Comparison of ENCODE assay signal across 20 cellular contexts in the genomic region with DNA sequence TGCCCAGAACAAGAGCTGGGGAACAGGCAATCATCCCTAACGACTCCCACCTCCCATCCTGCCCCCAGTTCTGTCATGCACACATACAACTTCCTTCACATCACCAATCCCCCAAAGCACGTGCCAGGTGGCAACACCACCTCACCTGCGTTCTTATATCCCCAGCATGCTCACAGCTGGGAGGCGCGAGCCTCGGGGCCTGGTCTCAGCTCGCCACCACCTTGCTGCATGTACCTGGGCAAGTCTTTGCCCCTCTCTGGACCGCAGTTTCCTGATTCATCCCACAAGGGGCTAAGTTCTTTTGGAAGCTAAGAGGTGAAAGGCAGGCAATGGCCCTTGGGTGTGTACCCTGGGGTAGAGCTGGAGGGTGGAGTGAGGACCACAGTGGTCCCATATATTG.
"Had no signal": no experiment of that assay in that cellular context is flagged by ENCODE, and none has a peak within 500 bp of the region (broad histone marks: within the 10 kb centered on the region; RNA-seq: fewer than 3 reads in every experiment).

No MANE protein-coding gene starts in this region.

- H3K27me3 ChIP-seq: SJSA1 had no signal

- DNase-seq: KBM-7, MV-4-11, NCI-H1048, NCI-H1105, NCI-H1417 treated with DMSO at 0.1 percent for 48 hours, NCI-H146, NCI-H1694 treated with DMSO at 0.1 percent for 48 hours, NCI-H2029, NCI-H2081 treated with DMSO at 0.1 percent for 48 hours, NCI-H2171, NCI-H226, NCI-H446, NCI-H510A, NCI-H524 treated with DMSO at 0.1 percent for 48 hours, NCI-H774, PC-3, SIG-M5 had no signal

- H3K36me3 ChIP-seq: SJSA1 had no signal

- H3K9me3 ChIP-seq: SJSA1 had no signal

- H3K27ac ChIP-seq: SJSA1 had no signal

- H3K4me1 ChIP-seq: SJSA1 had no signal

- H3K4me3 ChIP-seq: SJSA1, SK-N-MC had no signal

- ATAC-seq: Panc1, PC-3 had no signal
